1 cellular context compared by ENCODE assay signal in genomic region chr9:35558185-35558584, GRCh38.
TF ChIP-seq lines count a peak whose summit lies in the region.

No MANE protein-coding gene starts in this region.

TF ChIP-seq in IMR-90, 13 proteins besides CTCF, POLR2A, EP300 and RAD21 (continued from another document):
- TF ChIP-seq NFE2L2 (IDR thresholded peaks at IDR 0.05; ENCODE audit: low read depth, low read length) (no peak), MXI1 (IDR thresholded peaks at IDR 0.05; ENCODE audit: borderline replicate concordance, low read depth, low read length) (no peak), ELK1 (IDR thresholded peaks at IDR 0.05; ENCODE audit: borderline replicate concordance, low read depth, low read length) (no peak), FOS (IDR thresholded peaks at IDR 0.05; ENCODE audit: low read depth, low read length) (no peak), MAFK (IDR thresholded peaks at IDR 0.05; ENCODE audit: low read depth, low read length) (no peak), CHD1 (IDR thresholded peaks at IDR 0.05; ENCODE audit: low read depth, low read length) (no peak)
